In genomic region chr16:85563031-85563430, GRCh38 we compare ENCODE assay signal across 10 cellular contexts. TPM values are rescaled to one million over a fixed set of nuclear protein-coding genes. Genes with fewer than 3 reads are reported as not detected.
A peak's percentile ranks its signal among the peaks of the same experiment; 100 is the strongest.
DNase-seq lines count a peak whose midpoint lies in the region; ATAC-seq and TF ChIP-seq lines count a peak whose summit lies in the region.
"Had no signal": no experiment of that assay in that cellular context is flagged by ENCODE, and none has a peak within 500 bp of the region (broad histone marks: within the 10 kb centered on the region; RNA-seq: fewer than 3 reads in every experiment).

No MANE protein-coding gene starts in this region.

- BruUV-seq in Panc1 (replicated peaks; lab: Mats Ljungman, UMichigan), result no TSS peak

- DNase-seq in Panc1 (ENCODE audit: low read depth, low spot score) (no peak), osteoblast (ENCODE audit: insufficient read length, low spot score, missing footprints) (no peak), hypothalamus (lab: John Stamatoyannopoulos, UW) (no peak), NOMO-1 (lab: John Stamatoyannopoulos, UW; ENCODE audit: unreplicated experiment in 2 of 2) (no peak)
- DNase-seq in stimulated activated CD4-positive, alpha-beta T cell treated with anti-CD3 and anti-CD28 coated beads, Interleukin-2, amount 100 ng/mL, for 24 hours, result no peak
- DNase-seq: dorsolateral prefrontal cortex had no signal

- in situ Hi-C loops in Panc1 (cut with HindIII; ENCODE audit: low pct_unique_long_range_greater_than_20kb, low sequenced_read_pairs), result no loop called here

- H3K4me1 ChIP-seq in Panc1 (ENCODE audit: control insufficient read depth, insufficient read depth, low read length) (peaks cover 77% of the 10 kb centered on the region), gastroesophageal sphincter (peaks cover 0 to 67% (median 18%) of the 10 kb centered on the region in 3 donors), osteoblast (ENCODE audit: insufficient read depth, low read length) (peaks cover 25% of the 10 kb centered on the region)

- peak overlapping the region; percentile 63 for H2AFZ ChIP-seq in osteoblast (ENCODE audit: low read length)

- ATAC-seq in Panc1 (no peak), gastroesophageal sphincter (no peak), HG02973 (IDR thresholded peaks at IDR 0.05; ENCODE audit: unreplicated experiment) (no peak)

- TF ChIP-seq CTCF in 22Rv1 (IDR thresholded peaks at IDR 0.05) (no peak), Panc1 (IDR thresholded peaks at IDR 0.05) (no peak), gastroesophageal sphincter (IDR thresholded peaks at IDR 0.05) (no peak), osteoblast (IDR thresholded peaks at IDR 0.05; ENCODE audit: extremely low read depth, low read depth, low read length) (no peak)

- H3K27me3 ChIP-seq in Panc1 (ENCODE audit: control insufficient read depth, insufficient read depth, low read length) (no peaks in the 10 kb centered on the region), gastroesophageal sphincter (no peaks in the 10 kb centered on the region), osteoblast (ENCODE audit: insufficient read depth, low read length) (no peaks in the 10 kb centered on the region)
- H3K27me3 ChIP-seq: dorsolateral prefrontal cortex had no signal

- TF ChIP-seq EP300 in gastroesophageal sphincter (IDR thresholded peaks at IDR 0.05), result no peak

- H3K27ac ChIP-seq in 22Rv1, result peak overlapping the region; percentile 9; the same call in 1 of the 2 replicates
- H3K27ac ChIP-seq in Panc1 (ENCODE audit: low read length), result peak overlapping the region; percentile 94
- peak overlapping the region in 3 of 4 donors; percentile 31 to 52 (median 39) for H3K27ac ChIP-seq in gastroesophageal sphincter
- H3K27ac ChIP-seq in osteoblast (ENCODE audit: low read depth, low read length), result peak overlapping the region; percentile 43

- WGBS in gastroesophageal sphincter (ENCODE audit: low coverage in 1 of 2), 2 donors, result 76 to 91% methylated on average over 7 to 8 of the region's 8 CpGs

- intact Hi-C loops in Panc1 (cut with micrococcal nuclease; ENCODE audit: unreplicated experiment), result no loop called here

- H3K4me3 ChIP-seq in Panc1 (ENCODE audit: low read depth in 2 of 2, low read length in 2 of 2) (peak overlapping the region in 1 of 2 experiments; percentile 39; a peak in 2 of 4 replicates), gastroesophageal sphincter (no peak overlapping the region), osteoblast (ENCODE audit: insufficient read depth, low read length) (peak overlapping the region; percentile 33)
- H3K4me3 ChIP-seq: dorsolateral prefrontal cortex, skin epidermis had no signal

- TF ChIP-seq POLR2A in gastroesophageal sphincter (IDR thresholded peaks at IDR 0.05), result no peak

- H4K20me1 ChIP-seq in osteoblast (ENCODE audit: insufficient read depth, low read length), result peaks cover 79% of the 10 kb centered on the region

- peaks cover 96% of the 10 kb centered on the region for H3K79me2 ChIP-seq in osteoblast (ENCODE audit: insufficient read depth, low read length)

- H3K9me3 ChIP-seq in Panc1 (ENCODE audit: control insufficient read depth, insufficient read depth, low read depth, low read length) (no peaks in the 10 kb centered on the region), gastroesophageal sphincter (no peaks in the 10 kb centered on the region), osteoblast (ENCODE audit: low read depth, low read length) (no peaks in the 10 kb centered on the region)

- CTCF ChIA-PET in Panc1 (lab: Charles Lee), result interaction anchor here (0.6 to 1.5 kb wide), 5 partner anchors 10 to 92 kb away, joined by 3 to 7 read pairs (median 7); no protein-coding TSS in a partner anchor

- POLR2A ChIA-PET in Panc1 (lab: Charles Lee), result interaction anchor here (0.7 to 0.8 kb wide), 2 partner anchors 50 to 53 kb away, joined by 6 to 9 read pairs; partner anchors contain the start of gene GSE1

- peak overlapping the region; percentile 46 for H3K4me2 ChIP-seq in osteoblast (ENCODE audit: insufficient read depth, low read length)

- H3K36me3 ChIP-seq in Panc1 (ENCODE audit: control insufficient read depth, insufficient read depth, low read length) (no peaks in the 10 kb centered on the region), gastroesophageal sphincter (no peaks in the 10 kb centered on the region), osteoblast (ENCODE audit: insufficient read depth, low read length) (no peaks in the 10 kb centered on the region)

RNA-seq across cellular contexts. Expression of gene GSE1, which starts 50.1 kb away (rescaled TPM):
- total RNA-seq in Panc1 (2021; ENCODE audit: unreplicated experiment), result 97.5 TPM
- 79.9 TPM for polyA plus RNA-seq in Panc1 (2012; ENCODE audit: insufficient read length)
- total RNA-seq in gastroesophageal sphincter, result 10 to 100 TPM; 23.4 to 65.5 (median 52.5) TPM
- 49.6 and 55.7 TPM in 2 replicates for total RNA-seq in osteoblast

Comparison
In these comparisons a context has a peak if more than half of its experiments do, and no peak if none do; other contexts are left out.
1. H3K27ac ChIP-seq: peak in every context shown above with its lines; median percentile 94 in Panc1; 43 in osteoblast; 39 in gastroesophageal sphincter; 9 in 22Rv1.